In the genomic region with DNA sequence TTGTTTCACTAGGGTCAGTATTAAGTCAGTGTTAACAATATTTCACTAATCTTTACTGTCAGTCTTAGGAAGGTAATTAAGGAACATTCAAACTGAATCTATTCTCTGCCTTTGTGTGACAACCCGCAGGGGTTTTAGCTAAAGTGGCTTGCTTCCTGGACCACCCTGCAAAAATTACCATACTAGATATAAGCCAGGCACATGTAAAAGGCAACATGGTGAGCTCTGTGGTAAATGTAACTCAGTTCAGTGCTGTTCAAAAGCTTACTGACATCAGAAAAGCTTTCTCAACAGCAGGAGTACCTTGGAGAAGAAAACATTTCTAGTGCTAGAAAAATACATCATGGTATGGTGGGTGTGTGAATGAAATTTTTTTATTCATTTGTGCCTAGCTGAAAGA, we compare ENCODE assay signal across 1 cellular context.
TF ChIP-seq lines count a peak whose summit lies in the region.

No MANE protein-coding gene starts in this region.

TF ChIP-seq in WTC11, 78 proteins besides CTCF, POLR2A, EP300 and RAD21 (continued from another document):
- TF ChIP-seq, protein P1, sequence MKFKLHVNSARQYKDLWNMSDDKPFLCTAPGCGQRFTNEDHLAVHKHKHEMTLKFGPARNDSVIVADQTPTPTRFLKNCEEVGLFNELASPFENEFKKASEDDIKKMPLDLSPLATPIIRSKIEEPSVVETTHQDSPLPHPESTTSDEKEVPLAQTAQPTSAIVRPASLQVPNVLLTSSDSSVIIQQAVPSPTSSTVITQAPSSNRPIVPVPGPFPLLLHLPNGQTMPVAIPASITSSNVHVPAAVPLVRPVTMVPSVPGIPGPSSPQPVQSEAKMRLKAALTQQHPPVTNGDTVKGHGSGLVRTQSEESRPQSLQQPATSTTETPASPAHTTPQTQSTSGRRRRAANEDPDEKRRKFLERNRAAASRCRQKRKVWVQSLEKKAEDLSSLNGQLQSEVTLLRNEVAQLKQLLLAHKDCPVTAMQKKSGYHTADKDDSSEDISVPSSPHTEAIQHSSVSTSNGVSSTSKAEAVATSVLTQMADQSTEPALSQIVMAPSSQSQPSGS (CRISPR knock-in tag; IDR thresholded peaks at IDR 0.05; ENCODE audit: borderline replicate concordance, low read depth): no peak
- TF ChIP-seq TP53 (CRISPR knock-in tag; IDR thresholded peaks at IDR 0.05) (no peak), ZNF121 (CRISPR knock-in tag; IDR thresholded peaks at IDR 0.05) (no peak)
